Comparison of ENCODE assay signal across 17 cellular contexts in the genomic region with DNA sequence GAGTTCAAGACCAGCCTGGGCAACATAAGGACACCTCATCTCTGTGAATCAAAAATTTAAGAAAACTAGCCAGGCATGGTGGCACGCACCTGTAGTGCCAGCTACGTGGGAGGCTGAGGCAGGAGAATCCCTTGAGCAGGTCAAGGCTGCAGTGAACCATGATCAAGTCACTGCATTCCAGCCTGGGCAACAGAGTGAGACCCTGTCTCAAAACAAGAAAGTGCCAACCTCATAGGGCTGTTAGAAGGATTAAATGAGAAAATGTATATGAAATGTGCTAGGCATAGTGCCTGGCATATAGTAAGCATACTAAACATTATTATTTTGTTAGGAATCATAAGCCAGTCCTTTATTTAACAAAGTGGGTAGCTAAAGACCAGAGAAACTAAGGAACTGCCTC. TPM values are rescaled to one million over a fixed set of nuclear protein-coding genes. Genes with fewer than 3 reads are reported as not detected.
DNase-seq lines count a peak whose midpoint lies in the region; ATAC-seq, FAIRE-seq and TF ChIP-seq lines count a peak whose summit lies in the region.
"Had no signal": no experiment of that assay in that cellular context is flagged by ENCODE, and none has a peak within 500 bp of the region (broad histone marks: within the 10 kb centered on the region; RNA-seq: fewer than 3 reads in every experiment).

No MANE protein-coding gene starts in this region.

- in situ Hi-C loops in HepG2 (cut with HindIII; ENCODE audit: extremely low pct_ligation_motif_present, low pct_unique_long_range_greater_than_20kb): no loop called here

- TF ChIP-seq POLR2A in HepG2 (IDR thresholded peaks at IDR 0.05; ENCODE audit: insufficient read depth in 1 of 2, low read depth in 2 of 2, low read length in 2 of 2): no peak
- no peak for TF ChIP-seq POLR2A in right lobe of liver (IDR thresholded peaks at IDR 0.05)

- no TSS peak for BruUV-seq in HepG2 (replicated peaks; lab: Mats Ljungman, UMichigan)
- no TSS peak for BruUV-seq in MCF 10A (replicated peaks; lab: Mats Ljungman, UMichigan)

- H3K27ac ChIP-seq in HepG2 (ENCODE audit: extremely low read length, insufficient read depth, low read length) (no peak overlapping the region), right lobe of liver (no peak overlapping the region)

- H3K9me3 ChIP-seq in HepG2 (ENCODE audit: low read length) (no peaks in the 10 kb centered on the region), right lobe of liver (no peaks in the 10 kb centered on the region)
- H3K9me3 ChIP-seq: BLaER1 treated with 17β-estradiol and CSF1 and Interleukin-3, amounts not matched to agents 10 nM and 100 nM had no signal

- H3K4me1 ChIP-seq in HepG2 (ENCODE audit: insufficient read depth, low read length): no peaks in the 10 kb centered on the region
- H3K4me1 ChIP-seq in right lobe of liver: peaks cover 0 to 5% (median 0%) of the 10 kb centered on the region in 4 donors

- DNase-seq in HepG2 (ENCODE audit: low spot score): no peak
- DNase-seq in right lobe of liver: no peak
- DNase-seq in activated CD4-positive, alpha-beta T cell treated with anti-CD3 and anti-CD28 coated beads, Interleukin-2, amount 50 U/mL, for 48 hours: no peak
- no peak for DNase-seq in MCF 10A (ENCODE audit: unreplicated experiment)
- no peak for DNase-seq in NCI-H524 treated with DMSO at 0.1 percent for 48 hours (lab: John Stamatoyannopoulos, UW)
- DNase-seq: 8988T, DMS153, DMS79, GDM1, GOT3, H7 had no signal

- H2AFZ ChIP-seq in HepG2 (ENCODE audit: low read length): no peak overlapping the region

- H3K4me3 Mint-ChIP-seq in IgD-negative memory B cell (peak overlapping the region in 1 of 4 donors; percentile 88), nephron (peak overlapping the region in 2 of 3 experiments; percentile 4 to 90), MCF 10A (ENCODE audit: unreplicated experiment) (no peak overlapping the region)

- CTCF ChIA-PET in HepG2 (lab: Yijun Ruan, JAX; ENCODE audit: low intra/inter-chr PET ratio, low total read pairs) (no interaction called here), MCF 10A (lab: Yijun Ruan, JAX) (no interaction called here)

- no peaks in the 10 kb centered on the region for H4K20me1 ChIP-seq in HepG2 (ENCODE audit: insufficient read depth, low read length)

- H3K36me3 Mint-ChIP-seq in IgD-negative memory B cell: no peaks in the 10 kb centered on the region
- H3K36me3 Mint-ChIP-seq in nephron (ENCODE audit: low read depth): no peaks in the 10 kb centered on the region
- no peaks in the 10 kb centered on the region for H3K36me3 Mint-ChIP-seq in MCF 10A (ENCODE audit: insufficient read depth, unreplicated experiment)

- TF ChIP-seq EP300 in HepG2 (IDR thresholded peaks at IDR 0.05; ENCODE audit: low read depth in 2 of 2, low read length in 2 of 2): no peak
- TF ChIP-seq EP300 in HepG2 (CRISPR knock-in tag; IDR thresholded peaks at IDR 0.05; ENCODE audit: borderline replicate concordance): no peak

- no peak for TF ChIP-seq CTCF in HepG2 (CRISPR knock-in tag; IDR thresholded peaks at IDR 0.05)
- no peak for TF ChIP-seq CTCF in right lobe of liver (IDR thresholded peaks at IDR 0.05)
- TF ChIP-seq CTCF in nephron (IDR thresholded peaks at IDR 0.05; ENCODE audit: unreplicated experiment in 3 of 3): no peak
- no peak for TF ChIP-seq CTCF in MCF 10A (IDR thresholded peaks at IDR 0.05; ENCODE audit: unreplicated experiment)

- no peak for FAIRE-seq in HepG2 (lab: Jason Lieb, UNC)
- FAIRE-seq: HTR-8/SVneo had no signal

- H3K79me2 ChIP-seq in HepG2 (ENCODE audit: insufficient read depth, low read length): no peaks in the 10 kb centered on the region

- 15% methylated on average over 2 of the region's 2 CpGs for WGBS in HepG2 (ENCODE audit: low lambda C conversion rate)
- WGBS in right lobe of liver (ENCODE audit: insufficient coverage, low coverage, low lambda C conversion rate, missing lambda C conversion rate): 100% methylated on average over 2 of the region's 2 CpGs

- H3K27me3 ChIP-seq in HepG2 (ENCODE audit: control insufficient read depth in 1 of 2, insufficient read depth in 2 of 2, low read length in 2 of 2) (peaks cover 0 to 34% of the 10 kb centered on the region in 2 experiments; a peak in 4 of 5 replicates), right lobe of liver (no peaks in the 10 kb centered on the region)
- H3K27me3 ChIP-seq: BLaER1 treated with 17β-estradiol and CSF1 and Interleukin-3, amounts not matched to agents 10 nM and 100 nM had no signal

- no peaks in the 10 kb centered on the region for H3K27me3 Mint-ChIP-seq in IgD-negative memory B cell
- H3K27me3 Mint-ChIP-seq in nephron (ENCODE audit: low read depth): peaks cover 21% of the 10 kb centered on the region
- no peaks in the 10 kb centered on the region for H3K27me3 Mint-ChIP-seq in MCF 10A (ENCODE audit: insufficient read depth, unreplicated experiment)

- peaks cover 6 to 13% (median 9%) of the 10 kb centered on the region in 3 donors for H3K4me1 Mint-ChIP-seq in IgD-negative memory B cell
- H3K4me1 Mint-ChIP-seq in nephron: peaks cover 32% of the 10 kb centered on the region
- peaks cover 5% of the 10 kb centered on the region for H3K4me1 Mint-ChIP-seq in MCF 10A (ENCODE audit: insufficient read depth, unreplicated experiment)

- H3K36me3 ChIP-seq in HepG2 (replicated peaks in 1 of 2; ENCODE audit: control insufficient read depth in 1 of 2, insufficient read depth in 2 of 2, low read length in 2 of 2) (no peaks in the 10 kb centered on the region), right lobe of liver (no peaks in the 10 kb centered on the region)
- H3K36me3 ChIP-seq: BLaER1 treated with 17β-estradiol and CSF1 and Interleukin-3, amounts not matched to agents 10 nM and 100 nM had no signal

- no peak for TF ChIP-seq RAD21 in HepG2 (CRISPR knock-in tag; IDR thresholded peaks at IDR 0.05)

- H3K4me3 ChIP-seq in HepG2 (replicated peaks in 1 of 3; ENCODE audit: insufficient read depth in 1 of 3, low read depth in 2 of 3, low read length in 3 of 3) (no peak overlapping the region), right lobe of liver (no peak overlapping the region)
- H3K4me3 ChIP-seq: BLaER1 treated with 17β-estradiol and CSF1 and Interleukin-3, amounts not matched to agents 10 nM and 100 nM had no signal

- intact Hi-C loops in HepG2 (cut with micrococcal nuclease; ENCODE audit: unreplicated experiment): no loop called here
- intact Hi-C loops in right lobe of liver (cut with DNase I): no loop called here
- intact Hi-C loops in MCF 10A (cut with micrococcal nuclease): no loop called here

- no peak overlapping the region for H3K9ac ChIP-seq in HepG2 (ENCODE audit: insufficient read depth, low read depth, low read length)

- POLR2A ChIA-PET in HepG2 (lab: Yijun Ruan, JAX): no interaction called here
- POLR2A ChIA-PET in MCF 10A (lab: Yijun Ruan, JAX): no interaction called here

- H3K4me2 ChIP-seq in HepG2 (ENCODE audit: low read depth, low read length): no peak overlapping the region

- H3K9me3 Mint-ChIP-seq in IgD-negative memory B cell (no peaks in the 10 kb centered on the region), nephron (no peaks in the 10 kb centered on the region), MCF 10A (ENCODE audit: unreplicated experiment) (no peaks in the 10 kb centered on the region)

- H3K27ac Mint-ChIP-seq in IgD-negative memory B cell (peak overlapping the region; percentile 73 to 94 (median 93)), nephron (peak overlapping the region in 2 of 3 experiments; percentile 82 to 95), MCF 10A (ENCODE audit: low read depth, unreplicated experiment) (no peak overlapping the region)

- ATAC-seq in HepG2 (no peak), right lobe of liver (no peak), GM18861 (IDR thresholded peaks at IDR 0.05; ENCODE audit: unreplicated experiment) (no peak)
- ATAC-seq: HCT116 had no signal

TF ChIP-seq in HepG2, 621 proteins besides CTCF, POLR2A, EP300 and RAD21:
- 0 out of 2 replicates have a peak, but pooled peaks have one; percentile 12 for TF ChIP-seq ZNF768 (CRISPR knock-in tag; IDR thresholded peaks at IDR 0.05)
- no peak for TF ChIP-seq RXRB (CRISPR knock-in tag; IDR thresholded peaks at IDR 0.05; ENCODE audit: borderline replicate concordance)
TF ChIP-seq in HepG2: peak in this region for 1.

RNA-seq across cellular contexts. Expression of a gene that starts 9.1 kb away (rescaled TPM):
- total RNA-seq in HepG2 (2016; rRNA removed; fragmentation: Illumina TruSeq; extraction: Trizol): not detected in 2 replicates
- not detected in 2 replicates for total RNA-seq in HepG2 (2016; cell fraction: cytosol; rRNA removed; fragmentation: Illumina TruSeq; extraction: Trizol; ENCODE audit: low read depth)
- not detected in 2 replicates for total RNA-seq in HepG2 (2016; cell fraction: insoluble cytoplasmic fraction; rRNA removed; fragmentation: Illumina TruSeq; extraction: Trizol)
- total RNA-seq in HepG2 (2016; cell fraction: membrane; rRNA removed; fragmentation: Illumina TruSeq; extraction: Trizol): not detected in 2 replicates
- not detected in 2 replicates for total RNA-seq in HepG2 (2016; cell fraction: nucleus; rRNA removed; fragmentation: Illumina TruSeq; extraction: Trizol)
- polyA plus RNA-seq in HepG2 (2011; rRNA removed): under 0.01 TPM in 1 of 2 replicates, not detected in the other
- 0.12 TPM in 1 of 2 replicates, not detected in the other for polyA plus RNA-seq in HepG2 (2011; cell fraction: cytosol; rRNA removed)
- polyA plus RNA-seq in HepG2 (2011; cell fraction: nucleus; rRNA removed): 0.05 TPM in 1 of 2 replicates, not detected in the other
- polyA plus RNA-seq in HepG2 (2012): not detected in 2 replicates
- not detected in 2 replicates for polyA plus RNA-seq in HepG2 (2016; cell fraction: cytosol; fragmentation: Illumina TruSeq; extraction: Trizol; ENCODE audit: low read depth)
- not detected in 2 replicates for polyA plus RNA-seq in HepG2 (2016; cell fraction: insoluble cytoplasmic fraction; fragmentation: Illumina TruSeq; extraction: Trizol; ENCODE audit: low read depth)
- polyA plus RNA-seq in HepG2 (2016; cell fraction: membrane; fragmentation: Illumina TruSeq; extraction: Trizol; ENCODE audit: low read depth): not detected in 2 replicates
- polyA plus RNA-seq in HepG2 (2016; cell fraction: nucleus; fragmentation: Illumina TruSeq; extraction: Trizol; ENCODE audit: insufficient read depth, low read depth): not detected in 2 replicates
- 0.44 TPM in 1 of 2 replicates, not detected in the other for polyA minus RNA-seq in HepG2 (2011; rRNA and poly(A)+ RNA removed; ENCODE audit: low replicate concordance)
- not detected in 2 replicates for polyA minus RNA-seq in HepG2 (2011; cell fraction: cytosol; rRNA and poly(A)+ RNA removed)
- polyA minus RNA-seq in HepG2 (2011; cell fraction: nucleus; rRNA and poly(A)+ RNA removed): not detected in 2 replicates
- total RNA-seq in right lobe of liver: 1 to 10 TPM in 1 of 6 experiments, under 1 TPM in 5; 0.22 to 1.3 (median 0.59) TPM
- polyA plus RNA-seq in IgD-negative memory B cell: 2.9 TPM
- 0.05 TPM in 1 of 2 replicates, not detected in the other for total RNA-seq in MCF 10A (2022)
